Comparison of ENCODE assay signal across 19 cellular contexts in genomic region chr9:90843530-90843929, GRCh38. TPM values are rescaled to one million over a fixed set of nuclear protein-coding genes. Genes with fewer than 3 reads are reported as not detected.
"Had no signal": no experiment of that assay in that cellular context is flagged by ENCODE, and none has a peak within 500 bp of the region (broad histone marks: within the 10 kb centered on the region; RNA-seq: fewer than 3 reads in every experiment).

No MANE protein-coding gene starts in this region.

- H3K27me3 ChIP-seq: breast epithelium, esophagus muscularis mucosa had no signal

- H3K27ac ChIP-seq: breast epithelium, esophagus muscularis mucosa, left ventricle myocardium inferior had no signal

- H3K4me1 ChIP-seq: breast epithelium, esophagus muscularis mucosa had no signal

- FAIRE-seq: astrocyte, TTC549 had no signal

- H3K4me3 ChIP-seq: breast epithelium, esophagus muscularis mucosa, left ventricle myocardium inferior had no signal

- H3K36me3 ChIP-seq: breast epithelium, left ventricle myocardium inferior had no signal

- DNase-seq: activated CD4-positive, alpha-beta memory T cell treated with anti-CD3 and anti-CD28 coated beads, Interleukin-2, amount 10 ng/mL, durations not matched to agents 7 days and 5 days; activated CD4-positive, alpha-beta T cell treated with anti-CD3 and anti-CD28 coated beads for 48 hours; activated CD4-positive, CD25-positive, alpha-beta regulatory T cell; activated effector memory CD4-positive, alpha-beta T cell treated with anti-CD3 and anti-CD28 coated beads, Interleukin-2, amount 50 U/mL, for 16 hours; activated T-cell treated with anti-CD3 and anti-CD28 coated beads, Interleukin-2, amount 50 U/mL, for 48 hours; cerebellar nuclear complex; effector CD4-positive, alpha-beta T cell; kidney glomerular epithelial cell; left ventricle myocardium inferior; mammary epithelial cell; midbrain; stimulated activated CD8-positive, alpha-beta memory T cell treated with anti-CD3 and anti-CD28 coated beads, Interleukin-4, amount 100 ng/mL, for 48 hours; stimulated activated naive CD4-positive, alpha-beta T cell had no signal

- H3K9me3 ChIP-seq: breast epithelium, esophagus muscularis mucosa, left ventricle myocardium inferior had no signal

RNA-seq across cellular contexts. Expression of gene SYK, which starts 41.9 kb away (rescaled TPM):
- total RNA-seq: activated CD4-positive, alpha-beta memory T cell treated with anti-CD3 and anti-CD28 coated beads, Interleukin-2, amount 10 ng/mL, durations not matched to agents 7 days and 5 days; osteoblast had no signal
- polyA plus RNA-seq: neural cell had no signal
